13 cellular contexts compared by ENCODE assay signal in genomic region chr4:180566492-180566891, GRCh38.
DNase-seq lines count a peak whose midpoint lies in the region; ATAC-seq and TF ChIP-seq lines count a peak whose summit lies in the region.
"Had no signal": no experiment of that assay in that cellular context is flagged by ENCODE, and none has a peak within 500 bp of the region (broad histone marks: within the 10 kb centered on the region; RNA-seq: fewer than 3 reads in every experiment).

No MANE protein-coding gene starts in this region.

- no peak overlapping the region for H3K9ac ChIP-seq in IMR-90 (ENCODE audit: low read depth, low read length)

- no peak for TF ChIP-seq RAD21 in IMR-90 (IDR thresholded peaks at IDR 0.05; ENCODE audit: low read length)

- H3K27ac Mint-ChIP-seq in mesothelial cell of epicardium, result no peak overlapping the region
- H3K27ac Mint-ChIP-seq: CD4-positive, alpha-beta memory T cell; IgD-negative memory B cell had no signal

- H3K4me1 Mint-ChIP-seq in mesothelial cell of epicardium, result peaks cover 13% of the 10 kb centered on the region
- H3K4me1 Mint-ChIP-seq: CD4-positive, alpha-beta memory T cell; IgD-negative memory B cell had no signal

- dilution Hi-C loops in IMR-90 (cut with HindIII; ENCODE audit: low sequenced_read_pairs, unreplicated experiment), result no loop called here

- H3K14ac ChIP-seq in IMR-90 (replicated peaks; ENCODE audit: low read depth, low read length), result no peak overlapping the region

- no peaks in the 10 kb centered on the region for H3K9me1 ChIP-seq in IMR-90 (ENCODE audit: insufficient read depth, low read length)

- H3K27ac ChIP-seq in IMR-90 (ENCODE audit: insufficient read depth, low read length) (no peak overlapping the region), gastroesophageal sphincter (no peak overlapping the region), left ventricle myocardium inferior (replicated peaks) (no peak overlapping the region)
- H3K27ac ChIP-seq: C4-2B had no signal

- H3K9me3 ChIP-seq in IMR-90 (ENCODE audit: control insufficient read depth, insufficient read depth, low read length) (peaks cover 3% of the 10 kb centered on the region), gastroesophageal sphincter (no peaks in the 10 kb centered on the region), left ventricle myocardium inferior (replicated peaks) (no peaks in the 10 kb centered on the region)
- H3K9me3 ChIP-seq: BE2C had no signal

- no peak overlapping the region for H3K18ac ChIP-seq in IMR-90 (ENCODE audit: low read depth, low read length)

- no peaks in the 10 kb centered on the region for H3K27me3 Mint-ChIP-seq in mesothelial cell of epicardium (ENCODE audit: low read depth)
- H3K27me3 Mint-ChIP-seq: CD4-positive, alpha-beta memory T cell; IgD-negative memory B cell had no signal

- no peak for TF ChIP-seq CTCF in IMR-90 (conservative IDR thresholded peaks at IDR 0.05; ENCODE audit: low read depth, low read length)
- no peak for TF ChIP-seq CTCF in gastroesophageal sphincter (IDR thresholded peaks at IDR 0.05)
- no peak for TF ChIP-seq CTCF in mesothelial cell of epicardium (IDR thresholded peaks at IDR 0.05; ENCODE audit: unreplicated experiment)
- no peak for TF ChIP-seq CTCF in left ventricle myocardium inferior (IDR thresholded peaks at IDR 0.05; ENCODE audit: borderline replicate concordance)

- POLR2A ChIA-PET in IMR-90 (lab: Charles Lee; ENCODE audit: unreplicated experiment), result no interaction called here

- H3K36me3 Mint-ChIP-seq in mesothelial cell of epicardium, result peaks cover 1% of the 10 kb centered on the region
- H3K36me3 Mint-ChIP-seq: CD4-positive, alpha-beta memory T cell had no signal

- H3K23ac ChIP-seq in IMR-90 (ENCODE audit: low read depth, low read length), result no peak overlapping the region

- no peaks in the 10 kb centered on the region for H4K20me1 ChIP-seq in IMR-90 (ENCODE audit: insufficient read depth, low read length)

- no peak overlapping the region for H3K4me2 ChIP-seq in IMR-90 (ENCODE audit: low read depth, low read length)

- BruUV-seq in IMR-90 (replicated peaks; lab: Mats Ljungman, UMichigan), result no TSS peak

- H3K4me1 ChIP-seq in IMR-90 (ENCODE audit: control insufficient read depth, insufficient read depth, low read length) (no peaks in the 10 kb centered on the region), gastroesophageal sphincter (no peaks in the 10 kb centered on the region), left ventricle myocardium inferior (no peaks in the 10 kb centered on the region)
- H3K4me1 ChIP-seq: BE2C had no signal

- no peaks in the 10 kb centered on the region for H3K79me1 ChIP-seq in IMR-90 (ENCODE audit: low read depth in 1 of 2, low read length in 2 of 2)

- H2AFZ ChIP-seq in IMR-90 (replicated peaks; ENCODE audit: low read length, poor library complexity), result no peak overlapping the region

- no peak overlapping the region for H2AK5ac ChIP-seq in IMR-90 (ENCODE audit: low read depth, low read length)

- TF ChIP-seq POLR2A in IMR-90 (IDR thresholded peaks at IDR 0.05; ENCODE audit: low read depth, low read length) (no peak), gastroesophageal sphincter (IDR thresholded peaks at IDR 0.05) (no peak)

- CTCF ChIA-PET in IMR-90 (lab: Yijun Ruan, JAX), result no interaction called here

- H2AK9ac ChIP-seq in IMR-90 (replicated peaks; ENCODE audit: low read depth, low read length, poor library complexity), result no peak overlapping the region

- in situ Hi-C loops in IMR-90 (cut with MboI; ENCODE audit: low sequenced_read_pairs), result no loop called here

- no peak overlapping the region for H3K4me3 ChIP-seq in IMR-90 (ENCODE audit: insufficient read depth, low read depth, low read length)
- no peak overlapping the region for H3K4me3 ChIP-seq in gastroesophageal sphincter
- H3K4me3 ChIP-seq in left ventricle myocardium inferior, result no peak overlapping the region

- H2BK5ac ChIP-seq in IMR-90 (ENCODE audit: low read depth, low read length, poor library complexity, severe bottlenecking), result peak overlapping the region; percentile 45

- no peak for TF ChIP-seq EP300 in gastroesophageal sphincter (IDR thresholded peaks at IDR 0.05)

- 93% methylated on average over 2 of the region's 2 CpGs; no CpG with 5 or more reads in 1 of the 2 experiments for WGBS in IMR-90 (ENCODE audit: extremely low coverage in 2 of 2, insufficient read length in 1 of 2), 2 experiments
- WGBS in gastroesophageal sphincter (ENCODE audit: low coverage in 1 of 2), 2 donors, result 50 to 100% methylated on average over 2 of the region's 2 CpGs

- H2BK20ac ChIP-seq in IMR-90 (ENCODE audit: low read depth, low read length), result no peak overlapping the region

- H4K8ac ChIP-seq in IMR-90 (ENCODE audit: low read depth in 2 of 2, low read length in 2 of 2), result no peak overlapping the region

- H3K4me3 Mint-ChIP-seq in mesothelial cell of epicardium, result no peak overlapping the region
- H3K4me3 Mint-ChIP-seq: CD4-positive, alpha-beta memory T cell had no signal

- H3K27me3 ChIP-seq in IMR-90 (ENCODE audit: control insufficient read depth, insufficient read depth, low read length), result no peaks in the 10 kb centered on the region
- H3K27me3 ChIP-seq in gastroesophageal sphincter, result no peaks in the 10 kb centered on the region
- H3K27me3 ChIP-seq in left ventricle myocardium inferior (ENCODE audit: low read depth), result no peaks in the 10 kb centered on the region
- H3K27me3 ChIP-seq: BE2C had no signal

- no peak overlapping the region for H4K91ac ChIP-seq in IMR-90 (ENCODE audit: insufficient read depth, low read depth, low read length)

- H2BK120ac ChIP-seq in IMR-90 (ENCODE audit: low read depth, low read length), result no peak overlapping the region

- no peak overlapping the region for H3K56ac ChIP-seq in IMR-90 (ENCODE audit: extremely low read depth, insufficient read depth, low read length)

- intact Hi-C loops in IMR-90 (cut with micrococcal nuclease), result no loop called here
- intact Hi-C loops in sciatic nerve (cut with DNase I), result no loop called here
- intact Hi-C loops in left ventricle myocardium inferior (cut with micrococcal nuclease), result no loop called here

- no peak overlapping the region for H4K5ac ChIP-seq in IMR-90 (ENCODE audit: low read depth, low read length)

- H3K4ac ChIP-seq in IMR-90 (ENCODE audit: low read depth, low read length), result no peak overlapping the region

- ATAC-seq in IMR-90 (ENCODE audit: low read depth), result no peak
- peak; percentile 19 for ATAC-seq in gastroesophageal sphincter
- ATAC-seq in sciatic nerve, result peak; percentile 44
- ATAC-seq: HCT116 had no signal

- H3K9me3 Mint-ChIP-seq in mesothelial cell of epicardium, result peaks cover 5% of the 10 kb centered on the region

- H3K36me3 ChIP-seq in IMR-90 (ENCODE audit: control insufficient read depth, insufficient read depth, low read length), result no peaks in the 10 kb centered on the region
- no peaks in the 10 kb centered on the region for H3K36me3 ChIP-seq in gastroesophageal sphincter
- no peaks in the 10 kb centered on the region for H3K36me3 ChIP-seq in left ventricle myocardium inferior
- H3K36me3 ChIP-seq: BE2C had no signal

- no peak for DNase-seq in IMR-90
- DNase-seq in sciatic nerve (ENCODE audit: low spot score), result no peak
- no peak for DNase-seq in pons (ENCODE audit: low spot score)
- no peak for DNase-seq in mesothelial cell of epicardium (ENCODE audit: low spot score in 2 of 2, unreplicated experiment in 2 of 2)
- no peak for DNase-seq in left ventricle myocardium inferior
- no peak for DNase-seq in stimulated activated CD4-positive, alpha-beta T cell treated with anti-CD3 and anti-CD28 coated beads, Interleukin-1b, Interleukin-23, amount 100 ng/mL, for 48 hours
- DNase-seq: BE2C; CD4-positive, alpha-beta memory T cell; DMS79 had no signal

- no peak overlapping the region for H2BK15ac ChIP-seq in IMR-90 (ENCODE audit: low read depth, low read length)

TF ChIP-seq in IMR-90, 13 proteins besides CTCF, POLR2A, EP300 and RAD21:
- no peak for TF ChIP-seq RCOR1 (IDR thresholded peaks at IDR 0.05; ENCODE audit: insufficient replicate concordance, low read length)
- no peak for TF ChIP-seq SMC3 (IDR thresholded peaks at IDR 0.05; ENCODE audit: low read depth, low read length)
- no peak for TF ChIP-seq CHD1 (IDR thresholded peaks at IDR 0.05; ENCODE audit: low read depth, low read length)
- no peak for TF ChIP-seq NFE2L2 (IDR thresholded peaks at IDR 0.05; ENCODE audit: low read depth, low read length)
- no peak for TF ChIP-seq MAFK (IDR thresholded peaks at IDR 0.05; ENCODE audit: low read depth, low read length)
